In the genomic region with DNA sequence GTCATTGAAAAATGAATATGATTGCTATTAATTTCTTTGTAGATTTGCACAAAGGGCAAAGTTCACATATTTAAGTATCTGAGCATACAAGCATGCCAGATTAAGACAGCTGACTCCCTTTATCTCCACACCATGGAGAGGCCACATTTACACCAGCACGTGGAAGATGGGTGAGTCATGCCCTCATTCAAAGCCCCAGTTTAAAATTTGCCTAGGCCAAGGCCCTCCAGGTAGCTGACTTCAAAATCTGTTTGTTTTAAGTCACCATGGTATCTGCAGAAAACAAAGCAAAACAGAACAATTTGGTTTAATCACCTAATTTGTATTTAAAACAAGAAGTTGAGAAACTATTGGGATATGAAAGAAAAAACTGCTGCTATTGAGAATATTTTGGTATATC, we compare ENCODE assay signal across 9 cellular contexts.
DNase-seq lines count a peak whose midpoint lies in the region; ATAC-seq and TF ChIP-seq lines count a peak whose summit lies in the region.
"Had no signal": no experiment of that assay in that cellular context is flagged by ENCODE, and none has a peak within 500 bp of the region (broad histone marks: within the 10 kb centered on the region; RNA-seq: fewer than 3 reads in every experiment).

No MANE protein-coding gene starts in this region.

- H3K4me1 ChIP-seq in PC-3 (ENCODE audit: insufficient read depth, low read length) (peaks cover 7% of the 10 kb centered on the region; the same call in 1 of the 2 replicates), ovary (ENCODE audit: insufficient read depth) (peaks cover 1% of the 10 kb centered on the region)

- H3F3A ChIP-seq in PC-3 (ENCODE audit: low read length, unreplicated experiment), result no peaks in the 10 kb centered on the region

- no peaks in the 10 kb centered on the region for H3K79me2 ChIP-seq in PC-3 (ENCODE audit: low read length)

- 8 to 19% (median 16%) methylated on average over 1 of the region's 1 CpG for WGBS in ovary, 3 donors

- intact Hi-C loops in PC-3 (cut with micrococcal nuclease) (no loop called here), ovary (cut with DNase I) (no loop called here)

- TF ChIP-seq POLR2A in ovary (IDR thresholded peaks at IDR 0.05), result no peak

- peak; percentile 21 for DNase-seq in AG08395 (ENCODE audit: low spot score)
- DNase-seq in PC-3, result peak; percentile 22
- peak; percentile 29 for DNase-seq in foreskin melanocyte
- DNase-seq in amniotic stem cell (lab: John Stamatoyannopoulos, UW), result no peak
- DNase-seq in ovary, result no peak
- DNase-seq in NCI-H2196 treated with DMSO at 0.1 percent for 48 hours (lab: John Stamatoyannopoulos, UW; ENCODE audit: unreplicated experiment), result no peak
- no peak for DNase-seq in NCI-H2171 (lab: John Stamatoyannopoulos, UW)

- H3K27me3 ChIP-seq in PC-3 (ENCODE audit: low read length), result no peaks in the 10 kb centered on the region
- H3K27me3 ChIP-seq in ovary, result no peaks in the 10 kb centered on the region

- POLR2A ChIA-PET in PC-3 (lab: Charles Lee; ENCODE audit: unreplicated experiment), result no interaction called here

- H3K9ac ChIP-seq in PC-3 (ENCODE audit: low read length), result no peak overlapping the region

- no TSS peak for BruUV-seq in PC-3 (replicated peaks; lab: Mats Ljungman, UMichigan)

- no peaks in the 10 kb centered on the region for H3K36me3 ChIP-seq in PC-3 (ENCODE audit: low read depth, low read length)
- H3K36me3 ChIP-seq in ovary, result no peaks in the 10 kb centered on the region

- H3K4me3 ChIP-seq in PC-3 (ENCODE audit: low read length) (no peak overlapping the region), ovary (no peak overlapping the region)

- H3K4me2 ChIP-seq in PC-3 (ENCODE audit: low read length), result no peak overlapping the region

- no peak for TF ChIP-seq EP300 in ovary (IDR thresholded peaks at IDR 0.05)

- H3K9me3 ChIP-seq in PC-3 (ENCODE audit: low read length) (no peaks in the 10 kb centered on the region), ovary (no peaks in the 10 kb centered on the region)

- no peak overlapping the region for H3K27ac ChIP-seq in PC-3 (ENCODE audit: low read length)
- H3K27ac ChIP-seq in ovary, result no peak overlapping the region

- H3K9me2 ChIP-seq in PC-3 (replicated peaks; ENCODE audit: low read length), result no peaks in the 10 kb centered on the region

- TF ChIP-seq CTCF in PC-3 (conservative IDR thresholded peaks at IDR 0.05; ENCODE audit: low read depth, low read length), result no peak
- TF ChIP-seq CTCF in ovary (IDR thresholded peaks at IDR 0.05), result no peak

- no peak overlapping the region; the same call in 1 of the 2 replicates for H2AFZ ChIP-seq in PC-3 (ENCODE audit: low read length)

- peak; percentile 53 for ATAC-seq in GM18909 (IDR thresholded peaks at IDR 0.05; ENCODE audit: poor library complexity, unreplicated experiment)
- ATAC-seq in PC-3, result 0 out of 2 replicates have a peak, but pooled peaks have one; percentile 31
- ATAC-seq: Panc1 had no signal

- CTCF ChIA-PET in PC-3 (lab: Charles Lee), result no interaction called here

- H4K20me1 ChIP-seq in PC-3 (ENCODE audit: low read length), result no peaks in the 10 kb centered on the region

Comparison
In these comparisons a context has a peak if more than half of its experiments do, and no peak if none do; other contexts are left out.
1. DNase-seq: peak in AG08395 (single experiment), PC-3 (single experiment) and foreskin melanocyte (single experiment); none in amniotic stem cell (single experiment), ovary (0 of 5), NCI-H2196 treated with DMSO at 0.1 percent for 48 hours (single experiment) and NCI-H2171 (single experiment).